ENCODE assay signal across 8 cellular contexts in genomic region chr22:37933711-37934376, GRCh38. TPM values are rescaled to one million over a fixed set of nuclear protein-coding genes. Genes with fewer than 3 reads are reported as not detected.
DNase-seq lines count a peak whose midpoint lies in the region; ATAC-seq, FAIRE-seq and TF ChIP-seq lines count a peak whose summit lies in the region.

No MANE protein-coding gene starts in this region.

- no peak for TF ChIP-seq EP300 in H1 (IDR thresholded peaks at IDR 0.05; ENCODE audit: borderline replicate concordance in 1 of 2, low read depth in 2 of 2, low read length in 2 of 2)

- no peak overlapping the region for H3K23ac ChIP-seq in H1 (ENCODE audit: insufficient read length)

- H4K91ac ChIP-seq in H1 (replicated peaks; ENCODE audit: insufficient read length, low read length) = no peak overlapping the region

- POLR2A ChIA-PET in H1 (lab: Charles Lee; ENCODE audit: partially characterized antibody) = interaction anchor here (0.6 to 2.4 kb wide), 8 partner anchors 10 to 812 kb away, joined by 3 to 10 read pairs (median 3); partner anchors contain the start of genes C22orf23 and POLR2F

- TF ChIP-seq CTCF in H1 (IDR thresholded peaks at IDR 0.05; ENCODE audit: control extremely low read depth in 1 of 3, insufficient read depth in 1 of 3, low read depth in 1 of 3, low read length in 3 of 3) = peak; percentile 99

- H2BK12ac ChIP-seq in H1 (ENCODE audit: low read depth, low read length) = 0 out of 2 replicates have a peak overlapping the region, but pooled peaks have one; percentile 19

- no peak overlapping the region for H3K9ac ChIP-seq in H1 (replicated peaks in 1 of 4; ENCODE audit: extremely low read depth in 1 of 4, low read depth in 3 of 4, low read length in 3 of 4)

- no peak overlapping the region for H3K18ac ChIP-seq in H1 (ENCODE audit: extremely low read depth, low read length)

- H3K56ac ChIP-seq in H1 (replicated peaks; ENCODE audit: insufficient read length, low read depth, low read length) = no peak overlapping the region

- WGBS in H1 (ENCODE audit: extremely low coverage in 1 of 2, insufficient coverage in 1 of 2, insufficient read length in 1 of 2, insufficient replicate concordance in 2 of 2, low coverage in 1 of 2, low lambda C conversion rate in 2 of 2, missing lambda C conversion rate in 1 of 2), 2 experiments = 26% methylated on average over 13 of the region's 13 CpGs; no CpG with 5 or more reads in 1 of the 2 experiments

- no peak overlapping the region for H2BK15ac ChIP-seq in H1 (ENCODE audit: low read length)

- H2AFZ ChIP-seq in H1 (ENCODE audit: low read length) = no peak overlapping the region

- no peak overlapping the region for H3K4ac ChIP-seq in H1 (replicated peaks; ENCODE audit: insufficient read length, low read depth, low read length)

- no peak overlapping the region for H2AK5ac ChIP-seq in H1 (ENCODE audit: low read depth, low read length)

- H3K27me3 ChIP-seq in H1 (replicated peaks in 1 of 4; ENCODE audit: control insufficient read depth in 3 of 4, extremely low read depth in 1 of 4, insufficient read depth in 3 of 4, low read length in 3 of 4) = no peaks in the 10 kb centered on the region

- H4K20me1 ChIP-seq in H1 (replicated peaks in 1 of 2; ENCODE audit: control insufficient read depth in 1 of 2, insufficient read depth in 2 of 2, low read length in 2 of 2) = peaks cover 0 to 11% of the 10 kb centered on the region in 2 experiments

- H2BK120ac ChIP-seq in H1 (replicated peaks; ENCODE audit: low read depth, low read length) = no peak overlapping the region

- H3K4me1 ChIP-seq in H1 (replicated peaks in 1 of 4; ENCODE audit: control insufficient read depth in 3 of 4, insufficient read depth in 4 of 4, low read length in 3 of 4) = peaks cover 0 to 5% (median 3%) of the 10 kb centered on the region in 4 experiments; a peak in 5 of 7 replicates

- H4K5ac ChIP-seq in H1 (ENCODE audit: insufficient read length, low read depth, low read length) = peak overlapping the region; percentile 26

- no peaks in the 10 kb centered on the region for H3K23me2 ChIP-seq in H1 (ENCODE audit: low read depth, low read length)

- H3K27ac ChIP-seq in H1 (ENCODE audit: low read depth, low read length) = no peak overlapping the region

- H3K36me3 ChIP-seq in H1 (ENCODE audit: control insufficient read depth in 2 of 4, insufficient read depth in 4 of 4, low read length in 3 of 4) = peaks cover 0 to 9% (median 4%) of the 10 kb centered on the region in 4 experiments; a peak in 6 of 8 replicates

- peak overlapping the region; percentile 6 for H2BK5ac ChIP-seq in H1 (ENCODE audit: low read depth, low read length)

- ATAC-seq in HG03066 (IDR thresholded peaks at IDR 0.05; ENCODE audit: low read depth, unreplicated experiment) = peak; percentile 77

- CTCF ChIA-PET in H1 (lab: Charles Lee; ENCODE audit: partially characterized antibody) = interaction anchor here (0.6 to 10.4 kb wide), 27 partner anchors 9 to 116 kb away, joined by 3 to 158 read pairs (median 5); partner anchors contain the start of gene MICALL1

- peak; percentile 77 for FAIRE-seq in H1 (lab: Jason Lieb, UNC)

- H3K4me3 ChIP-seq in H1 (ENCODE audit: extremely low read depth in 1 of 4, insufficient read depth in 2 of 4, low read depth in 3 of 4, low read length in 4 of 4) = no peak overlapping the region

- DNase-seq in NCI-H345 (lab: John Stamatoyannopoulos, UW) (peak; percentile 33), NCI-H345 treated with DMSO at 0.1 percent for 48 hours (lab: John Stamatoyannopoulos, UW; ENCODE audit: unreplicated experiment) (no peak), NCI-H774 (lab: John Stamatoyannopoulos, UW) (peak; percentile 40), H1 (ENCODE audit: low read depth in 1 of 2, low spot score in 2 of 2) (peak; percentile 73 to 98), mesenteric fat pad (ENCODE audit: low spot score) (peak; percentile 97)
- peak; percentile 31 to 67 for DNase-seq in activated CD8-positive, alpha-beta memory T cell treated with anti-CD3 and anti-CD28 coated beads for 1 hour (ENCODE audit: extremely low read depth in 1 of 2, low read depth in 1 of 2)
- DNase-seq in stimulated activated CD8-positive, alpha-beta memory T cell treated with anti-CD3 and anti-CD28 coated beads, Interleukin-12 subunit alpha, Interleukin-12 subunit beta, amount 100 ng/mL, for 24 hours (ENCODE audit: extremely low read depth) = peak; percentile 53

- no peaks in the 10 kb centered on the region for H3K9me3 ChIP-seq in H1 (ENCODE audit: insufficient read depth in 2 of 2, low read depth in 1 of 2, low read length in 1 of 2)

- peak; percentile 62 to 74 for TF ChIP-seq RAD21 in H1 (IDR thresholded peaks at IDR 0.05 in 1 of 2, conservative IDR thresholded peaks at IDR 0.05 in 1 of 2; ENCODE audit: low read depth in 2 of 2, low read length in 2 of 2)

- H3K79me1 ChIP-seq in H1 (ENCODE audit: low read depth, low read length) = no peaks in the 10 kb centered on the region; the same call in 1 of the 2 replicates

- H3K79me2 ChIP-seq in H1 (ENCODE audit: control insufficient read depth in 1 of 2, insufficient read depth in 2 of 2, low read length in 2 of 2) = no peaks in the 10 kb centered on the region

- no peak overlapping the region for H3K14ac ChIP-seq in H1 (ENCODE audit: insufficient read length)

- H2BK20ac ChIP-seq in H1 (ENCODE audit: low read length) = no peak overlapping the region

- H4K8ac ChIP-seq in H1 (ENCODE audit: extremely low read depth, insufficient read depth, low read length) = no peak overlapping the region; the same call in 1 of the 2 replicates

- no peak for TF ChIP-seq POLR2A in H1 (IDR thresholded peaks at IDR 0.05; ENCODE audit: control extremely low read depth in 1 of 2, low read depth in 2 of 2, low read length in 2 of 2)

- no peak overlapping the region for H3K4me2 ChIP-seq in H1 (ENCODE audit: insufficient read depth in 1 of 2, low read depth in 2 of 2, low read length in 2 of 2)

TF ChIP-seq in H1, 55 proteins besides CTCF, POLR2A, EP300 and RAD21 (continues in another document):
- TF ChIP-seq RNF2 (IDR thresholded peaks at IDR 0.05; ENCODE audit: borderline replicate concordance, low read depth, low read length, missing control alignments, poor library complexity, severe bottlenecking) (no peak), FOSL1 (IDR thresholded peaks at IDR 0.05; ENCODE audit: insufficient read depth, low read depth, low read length) (no peak), SIX5 (IDR thresholded peaks at IDR 0.05; ENCODE audit: low read depth, low read length) (no peak), MAX (IDR thresholded peaks at IDR 0.05) (peak; percentile 57; the same call in 1 of the 2 replicates), RBBP5 (IDR thresholded peaks at IDR 0.05; ENCODE audit: borderline replicate concordance, low read depth, low read length) (no peak), TBP (IDR thresholded peaks at IDR 0.05; ENCODE audit: low read depth, low read length) (peak; percentile 51; the same call in 1 of the 2 replicates), ZNF274 (IDR thresholded peaks at IDR 0.05; ENCODE audit: borderline replicate concordance, extremely low read depth, low read length) (no peak)

RNA-seq across cellular contexts. Expression of gene C22orf23, which starts 19.6 kb away (rescaled TPM):
- 0.21 and 0.54 TPM in 2 replicates for total RNA-seq in H1 (2021; fragmentation: NEBNext Ultra II Directional; extraction: Animal tissue kit (Norgen Biotek cat#: 25700))
- polyA plus RNA-seq in H1 (2011; rRNA removed) = 0.50 and 0.71 TPM in 2 replicates
- 0.62 TPM for polyA plus RNA-seq in H1 (2011; cell fraction: cytosol; rRNA removed)
- 0.90 TPM for polyA plus RNA-seq in H1 (2011; cell fraction: nucleus; rRNA removed)
- 0.70 to 0.97 TPM (median 0.76 TPM) in 4 replicates for polyA plus RNA-seq in H1 (2012, experiment 1 of 2)
- 0.70 TPM for polyA plus RNA-seq in H1 (2012, experiment 2 of 2)
- polyA plus RNA-seq in H1 (2013, experiment 1 of 2) = 0.59 TPM
- 0.77 TPM for polyA plus RNA-seq in H1 (2013, experiment 2 of 2)
- polyA minus RNA-seq in H1 (2011; rRNA and poly(A)+ RNA removed) = 0.28 and 0.51 TPM in 2 replicates
- not detected for polyA minus RNA-seq in H1 (2011; cell fraction: cytosol; rRNA and poly(A)+ RNA removed)
- polyA minus RNA-seq in H1 (2011; cell fraction: nucleus; rRNA and poly(A)+ RNA removed) = not detected
- total RNA-seq in mesenteric fat pad = not detected

RNA-seq across cellular contexts. Expression of gene POLR2F, which starts 19.7 kb away (rescaled TPM):
- 150 and 160 TPM in 2 replicates for total RNA-seq in H1 (2021; fragmentation: NEBNext Ultra II Directional; extraction: Animal tissue kit (Norgen Biotek cat#: 25700))
- 176 and 193 TPM in 2 replicates for polyA plus RNA-seq in H1 (2011; rRNA removed)
- polyA plus RNA-seq in H1 (2011; cell fraction: cytosol; rRNA removed) = 218 TPM
- polyA plus RNA-seq in H1 (2011; cell fraction: nucleus; rRNA removed) = 122 TPM
- polyA plus RNA-seq in H1 (2012, experiment 1 of 2) = 205 to 242 TPM (median 231 TPM) in 4 replicates
- 111 TPM for polyA plus RNA-seq in H1 (2012, experiment 2 of 2)
- 192 TPM for polyA plus RNA-seq in H1 (2013, experiment 1 of 2)
- 197 TPM for polyA plus RNA-seq in H1 (2013, experiment 2 of 2)
- 15.5 and 27.1 TPM in 2 replicates for polyA minus RNA-seq in H1 (2011; rRNA and poly(A)+ RNA removed)
- 61.7 TPM for polyA minus RNA-seq in H1 (2011; cell fraction: cytosol; rRNA and poly(A)+ RNA removed)
- 25.0 TPM for polyA minus RNA-seq in H1 (2011; cell fraction: nucleus; rRNA and poly(A)+ RNA removed)
- total RNA-seq in mesenteric fat pad = 56.9 TPM

RNA-seq across cellular contexts. Expression of gene MICALL1, which starts 27.7 kb away (rescaled TPM):
- 25.8 and 32.1 TPM in 2 replicates for total RNA-seq in H1 (2021; fragmentation: NEBNext Ultra II Directional; extraction: Animal tissue kit (Norgen Biotek cat#: 25700))
- polyA plus RNA-seq in H1 (2011; rRNA removed) = 17.7 and 23.4 TPM in 2 replicates
- polyA plus RNA-seq in H1 (2011; cell fraction: cytosol; rRNA removed) = 14.9 TPM
- polyA plus RNA-seq in H1 (2011; cell fraction: nucleus; rRNA removed) = 22.0 TPM
- 15.6 to 22.2 TPM (median 20.4 TPM) in 4 replicates for polyA plus RNA-seq in H1 (2012, experiment 1 of 2)
- 17.6 TPM for polyA plus RNA-seq in H1 (2012, experiment 2 of 2)
- 14.6 TPM for polyA plus RNA-seq in H1 (2013, experiment 1 of 2)
- polyA plus RNA-seq in H1 (2013, experiment 2 of 2) = 15.0 TPM
- polyA minus RNA-seq in H1 (2011; rRNA and poly(A)+ RNA removed) = 19.8 and 22.6 TPM in 2 replicates
- 31.2 TPM for polyA minus RNA-seq in H1 (2011; cell fraction: cytosol; rRNA and poly(A)+ RNA removed)
- polyA minus RNA-seq in H1 (2011; cell fraction: nucleus; rRNA and poly(A)+ RNA removed) = 15.0 TPM
- 44.7 TPM for total RNA-seq in mesenteric fat pad

RNA-seq across cellular contexts. Expression of gene SOX10, which starts 50.5 kb away (rescaled TPM):
- 2.7 and 3.3 TPM in 2 replicates for total RNA-seq in H1 (2021; fragmentation: NEBNext Ultra II Directional; extraction: Animal tissue kit (Norgen Biotek cat#: 25700))
- 2.7 and 3.8 TPM in 2 replicates for polyA plus RNA-seq in H1 (2011; rRNA removed)
- 2.0 TPM for polyA plus RNA-seq in H1 (2011; cell fraction: cytosol; rRNA removed)
- 3.6 TPM for polyA plus RNA-seq in H1 (2011; cell fraction: nucleus; rRNA removed)
- 2.3 to 3.8 TPM (median 2.9 TPM) in 4 replicates for polyA plus RNA-seq in H1 (2012, experiment 1 of 2)
- 2.9 TPM for polyA plus RNA-seq in H1 (2012, experiment 2 of 2)
- polyA plus RNA-seq in H1 (2013, experiment 1 of 2) = 2.0 TPM
- polyA plus RNA-seq in H1 (2013, experiment 2 of 2) = 1.9 TPM
- polyA minus RNA-seq in H1 (2011; rRNA and poly(A)+ RNA removed) = 1.4 and 1.8 TPM in 2 replicates
- 4.4 TPM for polyA minus RNA-seq in H1 (2011; cell fraction: cytosol; rRNA and poly(A)+ RNA removed)
- polyA minus RNA-seq in H1 (2011; cell fraction: nucleus; rRNA and poly(A)+ RNA removed) = 4.6 TPM
- not detected for total RNA-seq in mesenteric fat pad
